Comparison of ENCODE assay signal across 14 cellular contexts in the genomic region with DNA sequence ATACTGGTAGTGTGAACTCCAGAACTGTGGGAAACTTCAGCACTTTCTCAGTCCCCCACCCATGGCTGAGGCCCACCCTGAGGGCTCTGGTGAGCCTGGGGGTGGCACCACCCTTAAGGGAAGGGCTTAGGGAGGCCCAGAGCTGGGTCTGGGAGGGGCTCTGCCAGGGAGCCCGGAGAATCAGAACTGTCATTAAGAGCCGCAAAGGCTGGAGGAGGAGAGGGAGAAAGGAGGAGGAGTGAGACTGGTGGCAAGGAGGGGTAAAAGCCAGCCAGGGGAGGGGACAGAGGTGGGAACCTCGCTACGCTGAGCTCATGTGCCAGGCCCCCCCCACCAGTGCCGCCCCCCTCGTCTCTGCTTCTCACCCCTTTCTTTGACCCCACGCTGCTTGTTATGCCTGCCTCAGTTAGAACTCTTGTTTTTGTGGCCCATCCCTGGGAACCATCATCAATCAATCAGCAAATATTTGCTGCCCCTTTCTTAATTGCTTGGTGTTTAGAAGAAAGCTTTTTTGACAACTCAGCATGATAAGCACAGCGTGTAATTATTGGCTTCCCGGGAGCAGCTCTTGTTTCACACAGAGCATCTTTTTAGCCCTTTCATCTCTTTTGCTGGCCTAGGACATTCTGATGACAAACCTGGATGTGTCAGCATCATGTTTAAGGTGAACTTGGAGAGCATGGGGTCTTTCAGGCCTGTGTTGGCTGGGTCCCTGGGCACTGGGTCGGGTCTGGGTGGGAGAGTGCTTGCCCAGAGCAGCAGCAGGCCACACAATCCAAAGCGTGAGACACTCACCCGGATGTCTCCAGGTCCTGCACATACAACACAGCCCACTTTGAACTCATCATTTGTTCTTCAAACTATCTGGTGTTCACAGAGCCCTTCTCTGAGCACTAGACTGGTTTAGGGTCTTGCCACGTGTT.
"Had no signal": no experiment of that assay in that cellular context is flagged by ENCODE, and none has a peak within 500 bp of the region (broad histone marks: within the 10 kb centered on the region; RNA-seq: fewer than 3 reads in every experiment).

No MANE protein-coding gene starts in this region.

- H3K36me3 Mint-ChIP-seq: activated naive CD4-positive, alpha-beta T cell treated with anti-CD3 and anti-CD28 coated beads, Interleukin-2, amount 10 ng/mL, durations not matched to agents 7 days and 5 days; mesothelial cell of epicardium had no signal

- DNase-seq: activated CD4-positive, alpha-beta T cell treated with anti-CD3 and anti-CD28 coated beads, Interleukin-2, amount 10 ng/mL, durations not matched to agents 24 days and 14 days; activated naive CD4-positive, alpha-beta T cell treated with anti-CD3 and anti-CD28 coated beads, Interleukin-2, amount 10 ng/mL, durations not matched to agents 7 days and 5 days; activated T-cell treated with anti-CD3 and anti-CD28 coated beads for 4 hours; caudate nucleus; colonic mucosa; effector CD8-positive, alpha-beta T cell; stimulated activated CD4-positive, alpha-beta T cell treated with anti-CD3 and anti-CD28 coated beads, Interleukin-4, amount 100 ng/mL, for 24 hours; stimulated activated naive CD8-positive, alpha-beta T cell treated with anti-CD3 and anti-CD28 coated beads, Interleukin-15, amount 100 ng/mL, for 72 hours; testis had no signal

- H3K27me3 ChIP-seq: colonic mucosa, neutrophil, testis had no signal

- H3K4me1 Mint-ChIP-seq: mesothelial cell of epicardium had no signal

- H3K27ac Mint-ChIP-seq: activated CD4-positive, alpha-beta T cell treated with anti-CD3 and anti-CD28 coated beads, Interleukin-2, amount 10 ng/mL, durations not matched to agents 24 days and 14 days; activated naive CD4-positive, alpha-beta T cell treated with anti-CD3 and anti-CD28 coated beads, Interleukin-2, amount 10 ng/mL, durations not matched to agents 7 days and 5 days; activated T-helper 17 cell treated with anti-CD3 and anti-CD28 coated beads, Interleukin-2, amount 50 U/mL, for 72 hours; mesothelial cell of epicardium; stimulated activated naive CD8-positive, alpha-beta T cell treated with anti-CD3 and anti-CD28 coated beads, Interleukin-15, amount 100 ng/mL, for 72 hours; T-helper 1 cell treated with Interleukin-12 subunit alpha and Interleukin-12 subunit beta and Interleukin-4 antibody, amounts not matched to agents 30 μg/mL and 1 μg/mL, for 36 hours had no signal

- H3K36me3 ChIP-seq: colonic mucosa, neutrophil had no signal

- H3K4me3 Mint-ChIP-seq: activated CD4-positive, alpha-beta T cell treated with anti-CD3 and anti-CD28 coated beads, Interleukin-2, amount 10 ng/mL, durations not matched to agents 24 days and 14 days; activated naive CD4-positive, alpha-beta T cell treated with anti-CD3 and anti-CD28 coated beads, Interleukin-2, amount 10 ng/mL, durations not matched to agents 7 days and 5 days; activated T-helper 17 cell treated with anti-CD3 and anti-CD28 coated beads, Interleukin-2, amount 50 U/mL, for 72 hours; mesothelial cell of epicardium; stimulated activated naive CD8-positive, alpha-beta T cell treated with anti-CD3 and anti-CD28 coated beads, Interleukin-15, amount 100 ng/mL, for 72 hours; T-helper 1 cell treated with Interleukin-12 subunit alpha and Interleukin-12 subunit beta and Interleukin-4 antibody, amounts not matched to agents 30 μg/mL and 1 μg/mL, for 36 hours had no signal

- H3K9me3 Mint-ChIP-seq: activated CD4-positive, alpha-beta T cell treated with anti-CD3 and anti-CD28 coated beads, Interleukin-2, amount 10 ng/mL, durations not matched to agents 24 days and 14 days; activated naive CD4-positive, alpha-beta T cell treated with anti-CD3 and anti-CD28 coated beads, Interleukin-2, amount 10 ng/mL, durations not matched to agents 7 days and 5 days; stimulated activated naive CD8-positive, alpha-beta T cell treated with anti-CD3 and anti-CD28 coated beads, Interleukin-15, amount 100 ng/mL, for 72 hours had no signal

- H3K27ac ChIP-seq: colonic mucosa, epithelial cell of prostate, neutrophil, testis had no signal

- H3K4me3 ChIP-seq: colonic mucosa, testis had no signal

- H3K27me3 Mint-ChIP-seq: activated CD4-positive, alpha-beta T cell treated with anti-CD3 and anti-CD28 coated beads, Interleukin-2, amount 10 ng/mL, durations not matched to agents 24 days and 14 days; activated naive CD4-positive, alpha-beta T cell treated with anti-CD3 and anti-CD28 coated beads, Interleukin-2, amount 10 ng/mL, durations not matched to agents 7 days and 5 days; activated T-helper 17 cell treated with anti-CD3 and anti-CD28 coated beads, Interleukin-2, amount 50 U/mL, for 72 hours had no signal

- H3K9me3 ChIP-seq: colonic mucosa, neutrophil, testis had no signal

- H3K4me1 ChIP-seq: colonic mucosa, testis had no signal
